Comparison of ENCODE assay signal across 1 cellular context in the genomic region with DNA sequence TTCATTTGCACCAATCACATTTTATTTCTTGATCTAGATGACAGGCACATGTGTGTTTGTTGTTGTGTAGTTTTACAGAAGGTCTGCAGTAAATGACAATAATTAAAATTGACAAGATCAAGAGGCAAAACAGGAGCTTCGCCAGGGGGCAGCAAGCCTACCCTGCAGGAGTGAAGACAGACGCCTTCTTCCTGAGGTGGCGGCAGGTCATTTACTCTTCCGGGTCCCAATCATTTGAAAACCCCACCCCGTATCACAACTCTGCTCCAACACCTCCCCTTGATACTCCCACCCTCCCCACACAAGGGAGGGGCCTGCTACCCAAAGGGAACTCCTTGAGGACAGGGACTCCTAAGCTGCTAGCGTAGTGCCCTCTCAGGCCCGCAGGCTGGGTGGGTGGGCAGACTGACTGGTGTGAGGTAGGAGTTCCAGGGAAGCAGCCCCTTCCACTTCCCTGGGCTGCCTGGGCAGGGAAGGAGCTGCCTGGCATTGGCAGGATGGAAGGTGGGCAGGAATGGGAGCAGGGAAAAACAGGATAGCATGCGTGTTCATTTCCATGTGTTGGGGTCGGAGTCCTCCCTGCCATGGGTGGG.
TF ChIP-seq lines count a peak whose summit lies in the region.

No MANE protein-coding gene starts in this region.

TF ChIP-seq in K562, 482 proteins besides CTCF, POLR2A, EP300 and RAD21:
- TF ChIP-seq C11orf30 (IDR thresholded peaks at IDR 0.05; ENCODE audit: low read depth) (no peak), MBD2 (IDR thresholded peaks at IDR 0.05; ENCODE audit: borderline replicate concordance, low read depth) (no peak), DNMT1 (IDR thresholded peaks at IDR 0.05) (no peak)
- TF ChIP-seq, protein P1, sequence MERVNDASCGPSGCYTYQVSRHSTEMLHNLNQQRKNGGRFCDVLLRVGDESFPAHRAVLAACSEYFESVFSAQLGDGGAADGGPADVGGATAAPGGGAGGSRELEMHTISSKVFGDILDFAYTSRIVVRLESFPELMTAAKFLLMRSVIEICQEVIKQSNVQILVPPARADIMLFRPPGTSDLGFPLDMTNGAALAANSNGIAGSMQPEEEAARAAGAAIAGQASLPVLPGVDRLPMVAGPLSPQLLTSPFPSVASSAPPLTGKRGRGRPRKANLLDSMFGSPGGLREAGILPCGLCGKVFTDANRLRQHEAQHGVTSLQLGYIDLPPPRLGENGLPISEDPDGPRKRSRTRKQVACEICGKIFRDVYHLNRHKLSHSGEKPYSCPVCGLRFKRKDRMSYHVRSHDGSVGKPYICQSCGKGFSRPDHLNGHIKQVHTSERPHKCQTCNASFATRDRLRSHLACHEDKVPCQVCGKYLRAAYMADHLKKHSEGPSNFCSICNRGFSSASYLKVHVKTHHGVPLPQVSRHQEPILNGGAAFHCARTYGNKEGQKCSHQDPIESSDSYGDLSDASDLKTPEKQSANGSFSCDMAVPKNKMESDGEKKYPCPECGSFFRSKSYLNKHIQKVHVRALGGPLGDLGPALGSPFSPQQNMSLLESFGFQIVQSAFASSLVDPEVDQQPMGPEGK (CRISPR knock-in tag; IDR thresholded peaks at IDR 0.05; ENCODE audit: borderline replicate concordance) = no peak
- TF ChIP-seq, protein P2, sequence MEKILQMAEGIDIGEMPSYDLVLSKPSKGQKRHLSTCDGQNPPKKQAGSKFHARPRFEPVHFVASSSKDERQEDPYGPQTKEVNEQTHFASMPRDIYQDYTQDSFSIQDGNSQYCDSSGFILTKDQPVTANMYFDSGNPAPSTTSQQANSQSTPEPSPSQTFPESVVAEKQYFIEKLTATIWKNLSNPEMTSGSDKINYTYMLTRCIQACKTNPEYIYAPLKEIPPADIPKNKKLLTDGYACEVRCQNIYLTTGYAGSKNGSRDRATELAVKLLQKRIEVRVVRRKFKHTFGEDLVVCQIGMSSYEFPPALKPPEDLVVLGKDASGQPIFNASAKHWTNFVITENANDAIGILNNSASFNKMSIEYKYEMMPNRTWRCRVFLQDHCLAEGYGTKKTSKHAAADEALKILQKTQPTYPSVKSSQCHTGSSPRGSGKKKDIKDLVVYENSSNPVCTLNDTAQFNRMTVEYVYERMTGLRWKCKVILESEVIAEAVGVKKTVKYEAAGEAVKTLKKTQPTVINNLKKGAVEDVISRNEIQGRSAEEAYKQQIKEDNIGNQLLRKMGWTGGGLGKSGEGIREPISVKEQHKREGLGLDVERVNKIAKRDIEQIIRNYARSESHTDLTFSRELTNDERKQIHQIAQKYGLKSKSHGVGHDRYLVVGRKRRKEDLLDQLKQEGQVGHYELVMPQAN (IDR thresholded peaks at IDR 0.05; ENCODE audit: borderline replicate concordance) = no peak
- TF ChIP-seq, protein P3, sequence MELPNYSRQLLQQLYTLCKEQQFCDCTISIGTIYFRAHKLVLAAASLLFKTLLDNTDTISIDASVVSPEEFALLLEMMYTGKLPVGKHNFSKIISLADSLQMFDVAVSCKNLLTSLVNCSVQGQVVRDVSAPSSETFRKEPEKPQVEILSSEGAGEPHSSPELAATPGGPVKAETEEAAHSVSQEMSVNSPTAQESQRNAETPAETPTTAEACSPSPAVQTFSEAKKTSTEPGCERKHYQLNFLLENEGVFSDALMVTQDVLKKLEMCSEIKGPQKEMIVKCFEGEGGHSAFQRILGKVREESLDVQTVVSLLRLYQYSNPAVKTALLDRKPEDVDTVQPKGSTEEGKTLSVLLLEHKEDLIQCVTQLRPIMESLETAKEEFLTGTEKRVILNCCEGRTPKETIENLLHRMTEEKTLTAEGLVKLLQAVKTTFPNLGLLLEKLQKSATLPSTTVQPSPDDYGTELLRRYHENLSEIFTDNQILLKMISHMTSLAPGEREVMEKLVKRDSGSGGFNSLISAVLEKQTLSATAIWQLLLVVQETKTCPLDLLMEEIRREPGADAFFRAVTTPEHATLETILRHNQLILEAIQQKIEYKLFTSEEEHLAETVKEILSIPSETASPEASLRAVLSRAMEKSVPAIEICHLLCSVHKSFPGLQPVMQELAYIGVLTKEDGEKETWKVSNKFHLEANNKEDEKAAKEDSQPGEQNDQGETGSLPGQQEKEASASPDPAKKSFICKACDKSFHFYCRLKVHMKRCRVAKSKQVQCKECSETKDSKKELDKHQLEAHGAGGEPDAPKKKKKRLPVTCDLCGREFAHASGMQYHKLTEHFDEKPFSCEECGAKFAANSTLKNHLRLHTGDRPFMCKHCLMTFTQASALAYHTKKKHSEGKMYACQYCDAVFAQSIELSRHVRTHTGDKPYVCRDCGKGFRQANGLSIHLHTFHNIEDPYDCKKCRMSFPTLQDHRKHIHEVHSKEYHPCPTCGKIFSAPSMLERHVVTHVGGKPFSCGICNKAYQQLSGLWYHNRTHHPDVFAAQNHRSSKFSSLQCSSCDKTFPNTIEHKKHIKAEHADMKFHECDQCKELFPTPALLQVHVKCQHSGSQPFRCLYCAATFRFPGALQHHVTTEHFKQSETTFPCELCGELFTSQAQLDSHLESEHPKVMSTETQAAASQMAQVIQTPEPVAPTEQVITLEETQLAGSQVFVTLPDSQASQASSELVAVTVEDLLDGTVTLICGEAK (IDR thresholded peaks at IDR 0.05) = no peak
- TF ChIP-seq, protein P3 (CRISPR knock-in tag; IDR thresholded peaks at IDR 0.05) = no peak
- TF ChIP-seq, protein P4, sequence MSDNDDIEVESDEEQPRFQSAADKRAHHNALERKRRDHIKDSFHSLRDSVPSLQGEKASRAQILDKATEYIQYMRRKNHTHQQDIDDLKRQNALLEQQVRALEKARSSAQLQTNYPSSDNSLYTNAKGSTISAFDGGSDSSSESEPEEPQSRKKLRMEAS (CRISPR knock-in tag; IDR thresholded peaks at IDR 0.05) = no peak
